Comparison of ENCODE assay signal across 35 cellular contexts in genomic region chr19:30467239-30467638, GRCh38.
"Had no signal": no experiment of that assay in that cellular context is flagged by ENCODE, and none has a peak within 500 bp of the region (broad histone marks: within the 10 kb centered on the region; RNA-seq: fewer than 3 reads in every experiment).

No MANE protein-coding gene starts in this region.

- DNase-seq: Karpas-422, Kasumi-1, MM.1S, MV-4-11, NCI-H1048, NCI-H1092, NCI-H1092 treated with DMSO at 0.1 percent for 48 hours, NCI-H1105, NCI-H1105 treated with DMSO at 0.1 percent for 48 hours, NCI-H1417, NCI-H1417 treated with DMSO at 0.1 percent for 48 hours, NCI-H1436, NCI-H1436 treated with DMSO at 0.1 percent for 48 hours, NCI-H146, NCI-H1694, NCI-H1694 treated with DMSO at 0.1 percent for 48 hours, NCI-H187, NCI-H187 treated with DMSO at 0.1 percent for 48 hours, NCI-H1930, NCI-H2029, NCI-H2029 treated with DMSO at 0.1 percent for 48 hours, NCI-H2081, NCI-H2081 treated with DMSO at 0.1 percent for 48 hours, NCI-H2107, NCI-H2171, NCI-H2171 treated with DMSO at 0.1 percent for 48 hours, NCI-H2227 treated with DMSO at 0.1 percent for 48 hours, NCI-H226, NCI-H345, NCI-H446, NCI-H446 treated with DMSO at 0.1 percent for 48 hours, NCI-H510A, NCI-H510A treated with DMSO at 0.1 percent for 48 hours, NCI-H524, NCI-H524 treated with DMSO at 0.1 percent for 48 hours had no signal
